In genomic region chr6:116101298-116101718, GRCh38 we compare ENCODE assay signal across 1 cellular context.
TF ChIP-seq lines count a peak whose summit lies in the region.

No MANE protein-coding gene starts in this region.

TF ChIP-seq in K562, 482 proteins besides CTCF, POLR2A, EP300 and RAD21 (continued from another document):
- no peak for TF ChIP-seq RREB1 (CRISPR knock-in tag; IDR thresholded peaks at IDR 0.05)
